16 cellular contexts compared by ENCODE assay signal in genomic region chr6:40689181-40689580, GRCh38.
DNase-seq lines count a peak whose midpoint lies in the region; ATAC-seq and TF ChIP-seq lines count a peak whose summit lies in the region.
"Had no signal": no experiment of that assay in that cellular context is flagged by ENCODE, and none has a peak within 500 bp of the region (broad histone marks: within the 10 kb centered on the region; RNA-seq: fewer than 3 reads in every experiment).

No MANE protein-coding gene starts in this region.

- H3K27me3 ChIP-seq in WERI-Rb-1 (ENCODE audit: insufficient read depth, low read depth, severe bottlenecking): no peaks in the 10 kb centered on the region
- H3K27me3 ChIP-seq: BLaER1 treated with 17β-estradiol and CSF1 and Interleukin-3, amounts not matched to agents 10 nM and 100 nM had no signal

- TF ChIP-seq CTCF in WERI-Rb-1 (IDR thresholded peaks at IDR 0.05; ENCODE audit: low read depth, low read length): peak; percentile 59

- ATAC-seq in sciatic nerve (peak; percentile 28), GM18873 (IDR thresholded peaks at IDR 0.05; ENCODE audit: low FRiP score, unreplicated experiment) (no peak)
- ATAC-seq in activated CD4-positive, CD25-positive, alpha-beta regulatory T cell treated with anti-CD3 and anti-CD28 coated beads, Interleukin-2, amount 50 U/mL, for 24 hours: no peak

- H3K36me3 ChIP-seq in WERI-Rb-1: no peaks in the 10 kb centered on the region
- H3K36me3 ChIP-seq: BLaER1 treated with 17β-estradiol and CSF1 and Interleukin-3, amounts not matched to agents 10 nM and 100 nM; HAP-1 had no signal

- no peak overlapping the region for H3K27ac ChIP-seq in WERI-Rb-1
- H3K27ac ChIP-seq: BLaER1 treated with 17β-estradiol and CSF1 and Interleukin-3, amounts not matched to agents 10 nM and 100 nM had no signal

- DNase-seq in ELR (ENCODE audit: low read depth) (peak; percentile 8), NCI-H69 (lab: John Stamatoyannopoulos, UW) (peak; percentile 15), WERI-Rb-1 (no peak), sciatic nerve (ENCODE audit: low spot score) (no peak), NCI-H2227 (lab: John Stamatoyannopoulos, UW; ENCODE audit: unreplicated experiment) (no peak), HPDE6-E6E7 (ENCODE audit: extremely low spot score) (no peak)
- DNase-seq: Calu3; CD4-positive, alpha-beta memory T cell; COR-L47; DMS53; GOT3; HFFc6 had no signal

- no peak overlapping the region for H3K4me3 ChIP-seq in WERI-Rb-1 (ENCODE audit: low read depth, low read length)
- H3K4me3 ChIP-seq: BLaER1 treated with 17β-estradiol and CSF1 and Interleukin-3, amounts not matched to agents 10 nM and 100 nM; HAP-1 had no signal

- H3K9me3 ChIP-seq in WERI-Rb-1 (ENCODE audit: severe bottlenecking): peaks cover 6% of the 10 kb centered on the region
- H3K9me3 ChIP-seq: HAP-1 had no signal

- intact Hi-C loops in sciatic nerve (cut with DNase I): no loop called here

Comparison
In these comparisons a context has a peak if more than half of its experiments do, and no peak if none do; other contexts are left out.
1. DNase-seq: peak in ELR (single experiment) and NCI-H69 (single experiment); none in WERI-Rb-1 (single experiment), sciatic nerve (single experiment), NCI-H2227 (single experiment) and HPDE6-E6E7 (single experiment).